In genomic region chr4:188383180-188383579, GRCh38 we compare ENCODE assay signal across 11 cellular contexts.
"Had no signal": no experiment of that assay in that cellular context is flagged by ENCODE, and none has a peak within 500 bp of the region (broad histone marks: within the 10 kb centered on the region; RNA-seq: fewer than 3 reads in every experiment).

No MANE protein-coding gene starts in this region.

- H3K9ac ChIP-seq: GM23248 had no signal

- H3K27ac ChIP-seq: GM23248 had no signal

- H2AFZ ChIP-seq: GM23248, GM23338 had no signal

- H3K4me1 ChIP-seq: HAP-1 had no signal

- FAIRE-seq: H1, H54 had no signal

- H3K9me3 ChIP-seq: HAP-1 had no signal

- H3K4me3 ChIP-seq: GM23248, GM23338, HAP-1 had no signal

- H3K4me2 ChIP-seq: GM23338 had no signal

- ATAC-seq: GM23338, HCT116 had no signal

- DNase-seq: GM23248, GOT3, H7, H9, HCEC 1CT, HFFc6 had no signal

- H3K36me3 ChIP-seq: HAP-1 had no signal
